In the genomic region with DNA sequence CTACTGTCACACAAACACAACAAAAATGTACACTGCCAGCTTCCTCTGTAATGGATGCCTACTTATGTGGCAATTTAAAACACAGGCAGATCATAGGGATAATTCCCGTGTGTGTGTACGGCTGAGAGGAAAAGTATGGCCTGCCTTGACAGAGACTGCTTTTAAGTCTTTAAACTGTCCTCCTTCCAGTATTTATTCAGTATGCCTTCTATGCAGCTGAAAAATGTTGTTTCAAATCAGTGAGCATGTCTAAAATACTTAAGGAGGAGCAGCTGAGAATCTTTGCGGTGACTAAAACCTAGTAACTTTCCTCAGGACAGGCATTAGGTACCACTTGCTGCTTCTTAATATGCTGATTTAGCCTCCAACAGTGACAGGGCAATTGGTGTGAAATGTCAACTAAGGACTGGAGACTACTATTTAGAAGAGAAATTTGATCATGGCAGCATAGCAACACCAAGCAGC, we compare ENCODE assay signal across 25 cellular contexts.
DNase-seq lines count a peak whose midpoint lies in the region; ATAC-seq and TF ChIP-seq lines count a peak whose summit lies in the region.
"Had no signal": no experiment of that assay in that cellular context is flagged by ENCODE, and none has a peak within 500 bp of the region (broad histone marks: within the 10 kb centered on the region; RNA-seq: fewer than 3 reads in every experiment).

No MANE protein-coding gene starts in this region.

- no peak for ATAC-seq in HG03457 (IDR thresholded peaks at IDR 0.05; ENCODE audit: unreplicated experiment)
- ATAC-seq in GM18517 (IDR thresholded peaks at IDR 0.05; ENCODE audit: unreplicated experiment) = no peak
- ATAC-seq: sciatic nerve; stimulated activated naive CD8-positive, alpha-beta T cell treated with anti-CD3 and anti-CD28 coated beads, Interleukin-15, amount 100 ng/mL, for 72 hours had no signal

- no peak overlapping the region for H3K9ac ChIP-seq in adipocyte (ENCODE audit: low read length)
- H3K9ac ChIP-seq: SK-N-SH had no signal

- no peak for TF ChIP-seq POLR2A in sigmoid colon (IDR thresholded peaks at IDR 0.05)

- TF ChIP-seq EP300 in sigmoid colon (IDR thresholded peaks at IDR 0.05) = no peak

- no peak for TF ChIP-seq CTCF in sigmoid colon (IDR thresholded peaks at IDR 0.05)

- H3K27ac ChIP-seq in sigmoid colon = peak overlapping the region in 3 of 4 donors; percentile 53 to 72 (median 69)
- H3K27ac ChIP-seq: 22Rv1, hepatocyte, upper lobe of left lung had no signal

- H3K4me1 ChIP-seq in adipocyte (ENCODE audit: control insufficient read depth, insufficient read depth, low read length) (peaks cover 19% of the 10 kb centered on the region), sigmoid colon (peaks cover 0 to 56% (median 38%) of the 10 kb centered on the region in 4 donors)
- H3K4me1 ChIP-seq: upper lobe of left lung had no signal

- no peaks in the 10 kb centered on the region for H3K27me3 ChIP-seq in adipocyte (replicated peaks; ENCODE audit: control insufficient read depth, insufficient read depth, low read length)
- H3K27me3 ChIP-seq in sigmoid colon = no peaks in the 10 kb centered on the region
- H3K27me3 ChIP-seq: hepatocyte, upper lobe of left lung had no signal

- H3K36me3 ChIP-seq in adipocyte (ENCODE audit: control insufficient read depth, insufficient read depth, low read length, severe bottlenecking) (no peaks in the 10 kb centered on the region), sigmoid colon (no peaks in the 10 kb centered on the region)
- H3K36me3 ChIP-seq: upper lobe of left lung had no signal

- WGBS in sigmoid colon, 2 donors = 73 to 85% methylated on average over 3 of the region's 3 CpGs

- DNase-seq in DMS79 treated with DMSO at 0.1 percent for 48 hours (lab: John Stamatoyannopoulos, UW) (peak; percentile 28), DMS79 (lab: John Stamatoyannopoulos, UW) (no peak), adipocyte (ENCODE audit: low read depth) (no peak), kidney tubule cell (ENCODE audit: low spot score) (peak; percentile 17), sigmoid colon (no peak)
- no peak for DNase-seq in stimulated activated CD4-positive, alpha-beta T cell treated with anti-CD3 and anti-CD28 coated beads, Interleukin-4, amount 100 ng/mL, for 4 hours
- DNase-seq: activated CD4-positive, alpha-beta T cell treated with anti-CD3 and anti-CD28 coated beads, Interleukin-2, amount 50 U/mL, for 48 hours; activated naive CD4-positive, alpha-beta T cell treated with anti-CD3 and anti-CD28 coated beads for 36 hours; activated T-cell treated with anti-CD3 and anti-CD28 coated beads, Interleukin-2, amount 50 U/mL, for 1 hour; AML-193; GOT3; Kasumi-1; kidney; NCI-H1092; NK-92 treated with Interleukin-12 subunit alpha and Interleukin-12 subunit beta, amount 100 ng/mL, for 24 hours; nucleus accumbens; SK-N-SH; stimulated activated CD4-positive, alpha-beta T cell treated with anti-CD3 and anti-CD28 coated beads, Interleukin-1b, Interleukin-23, amount 100 ng/mL, for 48 hours; stimulated activated naive CD8-positive, alpha-beta T cell treated with anti-CD3 and anti-CD28 coated beads, Interleukin-15, amount 100 ng/mL, for 72 hours; upper lobe of left lung had no signal

- intact Hi-C loops in sigmoid colon (cut with DNase I) = loop anchor here (5.0 to 10.0 kb wide), 2 partner anchors 128 to 265 kb away; a partner anchor contains a TSS

- H3K9me3 ChIP-seq in adipocyte (ENCODE audit: control insufficient read depth, low read length) (no peaks in the 10 kb centered on the region), sigmoid colon (no peaks in the 10 kb centered on the region)
- H3K9me3 ChIP-seq: SK-N-SH, upper lobe of left lung had no signal

- H3K4me3 ChIP-seq in adipocyte (ENCODE audit: low read length) = peak overlapping the region; percentile 29
- H3K4me3 ChIP-seq in sigmoid colon = no peak overlapping the region
- H3K4me3 ChIP-seq: hepatocyte, upper lobe of left lung had no signal

Comparison
In these comparisons a context has a peak if more than half of its experiments do, and no peak if none do; other contexts are left out.
1. DNase-seq: peak in DMS79 treated with DMSO at 0.1 percent for 48 hours (single experiment) and kidney tubule cell (single experiment); none in DMS79 (single experiment), adipocyte (single experiment), sigmoid colon (single experiment) and stimulated activated CD4-positive, alpha-beta T cell treated with anti-CD3 and anti-CD28 coated beads, Interleukin-4, amount 100 ng/mL, for 4 hours (0 of 2).